22 cellular contexts compared by ENCODE assay signal in the genomic region with DNA sequence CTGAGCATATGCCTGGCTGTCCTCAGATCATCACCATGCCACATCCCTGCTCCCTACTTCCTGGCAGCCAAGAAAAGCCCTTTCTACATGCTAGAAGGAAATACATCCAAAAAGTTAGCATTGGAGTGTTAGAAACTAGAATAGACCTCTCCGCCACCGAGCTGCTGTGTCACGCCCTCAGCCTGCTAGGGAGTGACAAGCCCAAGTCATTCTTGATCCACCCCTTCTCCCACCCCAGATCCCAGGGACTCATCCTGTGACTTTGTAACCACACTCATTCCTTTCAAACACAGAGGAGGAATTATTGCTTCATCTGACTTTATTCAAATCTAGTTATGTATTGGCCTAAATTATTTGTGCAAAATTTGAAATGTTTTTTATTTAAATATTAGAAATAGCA. TPM values are rescaled to one million over a fixed set of nuclear protein-coding genes. Genes with fewer than 3 reads are reported as not detected.
A peak's percentile ranks its signal among the peaks of the same experiment; 100 is the strongest.
DNase-seq lines count a peak whose midpoint lies in the region; ATAC-seq, FAIRE-seq and TF ChIP-seq lines count a peak whose summit lies in the region.
"Had no signal": no experiment of that assay in that cellular context is flagged by ENCODE, and none has a peak within 500 bp of the region (broad histone marks: within the 10 kb centered on the region; RNA-seq: fewer than 3 reads in every experiment).

No MANE protein-coding gene starts in this region.

- H3K9ac ChIP-seq in IMR-90 (ENCODE audit: low read depth, low read length) (no peak overlapping the region), endothelial cell of umbilical vein (replicated peaks; ENCODE audit: extremely low read depth, insufficient read depth, low read length) (no peak overlapping the region)

- 0 out of 2 replicates have a peak, but pooled peaks cover 3% of the 10 kb centered on the region for H3K9me1 ChIP-seq in IMR-90 (ENCODE audit: insufficient read depth, low read length)
- no peaks in the 10 kb centered on the region for H3K9me1 ChIP-seq in endothelial cell of umbilical vein (replicated peaks; ENCODE audit: control insufficient read depth, extremely low read depth, insufficient read depth, low read length)

- H3K9me3 ChIP-seq in IMR-90 (ENCODE audit: control insufficient read depth, insufficient read depth, low read length) (peaks cover under 1% of the 10 kb centered on the region), endothelial cell of umbilical vein (replicated peaks; ENCODE audit: control insufficient read depth, insufficient read depth, low read length) (no peaks in the 10 kb centered on the region)
- no peaks in the 10 kb centered on the region for H3K9me3 ChIP-seq in naive thymus-derived CD4-positive, alpha-beta T cell (ENCODE audit: control insufficient read depth in 2 of 3, low read length in 3 of 3)

- no peak overlapping the region for H3K4me2 ChIP-seq in IMR-90 (ENCODE audit: low read depth, low read length)
- H3K4me2 ChIP-seq in endothelial cell of umbilical vein (ENCODE audit: insufficient read depth, low read length): no peak overlapping the region

- H3K14ac ChIP-seq in IMR-90 (replicated peaks; ENCODE audit: low read depth, low read length): no peak overlapping the region

- no peak for ATAC-seq in activated CD8-positive, alpha-beta T cell treated with anti-CD3 and anti-CD28 coated beads for 36 hours
- ATAC-seq in activated CD8-positive, alpha-beta T cell treated with anti-CD3 and anti-CD28 coated beads, Interleukin-2, amount 10 ng/mL, durations not matched to agents 7 days and 5 days: no peak
- ATAC-seq in IMR-90 (ENCODE audit: low read depth) (no peak), GM21515 (IDR thresholded peaks at IDR 0.05; ENCODE audit: unreplicated experiment) (no peak)
- ATAC-seq in naive thymus-derived CD4-positive, alpha-beta T cell: no peak

- in situ Hi-C loops in IMR-90 (cut with MboI; ENCODE audit: low sequenced_read_pairs): no loop called here

- no peak overlapping the region for H4K91ac ChIP-seq in IMR-90 (ENCODE audit: insufficient read depth, low read depth, low read length)

- H3K27ac Mint-ChIP-seq in activated CD8-positive, alpha-beta T cell treated with anti-CD3 and anti-CD28 coated beads for 36 hours: peak overlapping the region; percentile 2
- no peak overlapping the region for H3K27ac Mint-ChIP-seq in activated CD8-positive, alpha-beta T cell treated with anti-CD3 and anti-CD28 coated beads, Interleukin-2, amount 10 ng/mL, durations not matched to agents 7 days and 5 days
- H3K27ac Mint-ChIP-seq in naive thymus-derived CD4-positive, alpha-beta T cell: peak overlapping the region in 3 of 9 donors; percentile 18 to 34 (median 20)

- peak overlapping the region; percentile 25 for H2AK9ac ChIP-seq in IMR-90 (replicated peaks; ENCODE audit: low read depth, low read length, poor library complexity)

- H3K79me1 ChIP-seq in IMR-90 (ENCODE audit: low read depth in 1 of 2, low read length in 2 of 2): peaks cover 3 to 8% of the 10 kb centered on the region in 2 experiments; a peak in 2 of 4 replicates

- CTCF ChIA-PET in activated CD8-positive, alpha-beta T cell treated with anti-CD3 and anti-CD28 coated beads for 36 hours (lab: Charles Lee): no interaction called here
- CTCF ChIA-PET in activated CD8-positive, alpha-beta T cell treated with anti-CD3 and anti-CD28 coated beads, Interleukin-2, amount 10 ng/mL, durations not matched to agents 7 days and 5 days (lab: Charles Lee): no interaction called here
- CTCF ChIA-PET in IMR-90 (lab: Yijun Ruan, JAX): interaction anchor here (1.3 kb wide), 1 partner anchor 35 kb away, joined by 3 read pairs; no protein-coding TSS in a partner anchor
- CTCF ChIA-PET in endothelial cell of umbilical vein (lab: Charles Lee): interaction anchor here (1.2 to 1.8 kb wide), 2 partner anchors 14 to 43 kb away, joined by 3 to 4 read pairs; no protein-coding TSS in a partner anchor
- CTCF ChIA-PET in naive thymus-derived CD4-positive, alpha-beta T cell (lab: Charles Lee): no interaction called here

- H3K79me2 ChIP-seq in endothelial cell of umbilical vein (ENCODE audit: control insufficient read depth, insufficient read depth, low read length): peaks cover 1% of the 10 kb centered on the region

- H3K4me1 ChIP-seq in IMR-90 (ENCODE audit: control insufficient read depth, insufficient read depth, low read length) (no peaks in the 10 kb centered on the region), endothelial cell of umbilical vein (ENCODE audit: control insufficient read depth, extremely low read depth, insufficient read depth, low read length) (no peaks in the 10 kb centered on the region)
- no peaks in the 10 kb centered on the region for H3K4me1 ChIP-seq in naive thymus-derived CD4-positive, alpha-beta T cell (ENCODE audit: control insufficient read depth in 2 of 2, insufficient read depth in 2 of 2, low read length in 2 of 2)

- H4K5ac ChIP-seq in IMR-90 (ENCODE audit: low read depth, low read length): no peak overlapping the region

- no peak for TF ChIP-seq CTCF in activated CD8-positive, alpha-beta T cell treated with anti-CD3 and anti-CD28 coated beads for 36 hours (IDR thresholded peaks at IDR 0.05)
- no peak for TF ChIP-seq CTCF in IMR-90 (conservative IDR thresholded peaks at IDR 0.05; ENCODE audit: low read depth, low read length)
- TF ChIP-seq CTCF in endothelial cell of umbilical vein (IDR thresholded peaks at IDR 0.05; ENCODE audit: extremely low read depth in 1 of 2, insufficient read depth in 1 of 2, low read depth in 1 of 2, low read length in 2 of 2): no peak

- no peak overlapping the region for H3K4me3 Mint-ChIP-seq in activated CD8-positive, alpha-beta T cell treated with anti-CD3 and anti-CD28 coated beads for 36 hours
- H3K4me3 Mint-ChIP-seq in activated CD8-positive, alpha-beta T cell treated with anti-CD3 and anti-CD28 coated beads, Interleukin-2, amount 10 ng/mL, durations not matched to agents 7 days and 5 days: no peak overlapping the region
- H3K4me3 Mint-ChIP-seq in naive thymus-derived CD4-positive, alpha-beta T cell: no peak overlapping the region
- H3K4me3 Mint-ChIP-seq: CD14-positive monocyte had no signal

- H3K36me3 ChIP-seq in IMR-90 (ENCODE audit: control insufficient read depth, insufficient read depth, low read length) (peaks cover 9% of the 10 kb centered on the region; the same call in 1 of the 2 replicates), endothelial cell of umbilical vein (ENCODE audit: control insufficient read depth in 2 of 2, extremely low read depth in 1 of 2, insufficient read depth in 2 of 2, low read length in 2 of 2) (peaks cover 2 to 3% of the 10 kb centered on the region in 2 experiments)
- H3K36me3 ChIP-seq in naive thymus-derived CD4-positive, alpha-beta T cell (ENCODE audit: control insufficient read depth in 2 of 3, insufficient read depth in 3 of 3, low read length in 3 of 3): no peaks in the 10 kb centered on the region

- H2AK5ac ChIP-seq in IMR-90 (ENCODE audit: low read depth, low read length): no peak overlapping the region

- H2BK120ac ChIP-seq in IMR-90 (ENCODE audit: low read depth, low read length): no peak overlapping the region

- H4K8ac ChIP-seq in IMR-90 (ENCODE audit: low read depth in 2 of 2, low read length in 2 of 2): no peak overlapping the region

- intact Hi-C loops in activated CD8-positive, alpha-beta T cell treated with anti-CD3 and anti-CD28 coated beads for 36 hours (cut with micrococcal nuclease): no loop called here
- intact Hi-C loops in IMR-90 (cut with micrococcal nuclease) (no loop called here), endothelial cell of umbilical vein (cut with micrococcal nuclease) (no loop called here)
- intact Hi-C loops in naive thymus-derived CD4-positive, alpha-beta T cell (cut with micrococcal nuclease): no loop called here

- H3K56ac ChIP-seq in IMR-90 (ENCODE audit: extremely low read depth, insufficient read depth, low read length): no peak overlapping the region

- WGBS in IMR-90 (ENCODE audit: extremely low coverage in 2 of 2, insufficient read length in 1 of 2), 2 experiments: no CpG with 5 or more reads among the region's 3 CpGs

- no peak overlapping the region for H3K18ac ChIP-seq in IMR-90 (ENCODE audit: low read depth, low read length)

- H3K4ac ChIP-seq in IMR-90 (ENCODE audit: low read depth, low read length): no peak overlapping the region

- no peak overlapping the region for H2BK15ac ChIP-seq in IMR-90 (ENCODE audit: low read depth, low read length)

- H3K36me3 Mint-ChIP-seq in activated CD8-positive, alpha-beta T cell treated with anti-CD3 and anti-CD28 coated beads for 36 hours (ENCODE audit: low read depth): peaks cover 11% of the 10 kb centered on the region
- H3K36me3 Mint-ChIP-seq in activated CD8-positive, alpha-beta T cell treated with anti-CD3 and anti-CD28 coated beads, Interleukin-2, amount 10 ng/mL, durations not matched to agents 7 days and 5 days (ENCODE audit: low read depth): peaks cover 10% of the 10 kb centered on the region
- H3K36me3 Mint-ChIP-seq in naive thymus-derived CD4-positive, alpha-beta T cell: peaks cover 0 to 6% (median 4%) of the 10 kb centered on the region in 5 donors

- no peak for TF ChIP-seq RAD21 in IMR-90 (IDR thresholded peaks at IDR 0.05; ENCODE audit: low read length)

- H4K20me1 ChIP-seq in IMR-90 (ENCODE audit: insufficient read depth, low read length) (no peaks in the 10 kb centered on the region), endothelial cell of umbilical vein (replicated peaks; ENCODE audit: control insufficient read depth, extremely low read depth, insufficient read depth, low read length) (no peaks in the 10 kb centered on the region)

- dilution Hi-C loops in IMR-90 (cut with HindIII; ENCODE audit: low sequenced_read_pairs, unreplicated experiment) (no loop called here), endothelial cell of umbilical vein (cut with MboI; ENCODE audit: extremely low pct_ligation_motif_present, low sequenced_read_pairs) (no loop called here)

- H3K27ac ChIP-seq in IMR-90 (ENCODE audit: insufficient read depth, low read length) (no peak overlapping the region), endothelial cell of umbilical vein (ENCODE audit: insufficient read depth, low read depth, low read length) (no peak overlapping the region)
- no peak overlapping the region for H3K27ac ChIP-seq in naive thymus-derived CD4-positive, alpha-beta T cell (ENCODE audit: low read depth, low read length)
- H3K27ac ChIP-seq: 22Rv1, RWPE1 had no signal

- no peaks in the 10 kb centered on the region for H3K27me3 ChIP-seq in IMR-90 (ENCODE audit: control insufficient read depth, insufficient read depth, low read length)
- H3K27me3 ChIP-seq in endothelial cell of umbilical vein (ENCODE audit: control insufficient read depth in 2 of 2, insufficient read depth in 2 of 2, low read length in 2 of 2): no peaks in the 10 kb centered on the region
- no peaks in the 10 kb centered on the region for H3K27me3 ChIP-seq in naive thymus-derived CD4-positive, alpha-beta T cell (ENCODE audit: control insufficient read depth in 2 of 2, insufficient read depth in 2 of 2, low read length in 2 of 2)

- no peak overlapping the region for H2BK5ac ChIP-seq in IMR-90 (ENCODE audit: low read depth, low read length, poor library complexity, severe bottlenecking)

- FAIRE-seq in endothelial cell of umbilical vein (lab: Jason Lieb, UNC): no peak
- FAIRE-seq: GM19239 had no signal

- H3K4me3 ChIP-seq in IMR-90 (ENCODE audit: insufficient read depth, low read depth, low read length) (no peak overlapping the region), endothelial cell of umbilical vein (replicated peaks in 1 of 3; ENCODE audit: insufficient read depth in 1 of 3, low read depth in 1 of 3, low read length in 3 of 3) (no peak overlapping the region)
- no peak overlapping the region for H3K4me3 ChIP-seq in naive thymus-derived CD4-positive, alpha-beta T cell (ENCODE audit: low read length)

- H2AFZ ChIP-seq in IMR-90 (replicated peaks; ENCODE audit: low read length, poor library complexity) (no peak overlapping the region), endothelial cell of umbilical vein (ENCODE audit: low read depth, low read length) (no peak overlapping the region)

- BruUV-seq in IMR-90 (replicated peaks; lab: Mats Ljungman, UMichigan) (TSS peak; percentile 75), endothelial cell of umbilical vein (replicated peaks; lab: Mats Ljungman, UMichigan) (TSS peak; percentile 58)

- H2BK20ac ChIP-seq in IMR-90 (ENCODE audit: low read depth, low read length): no peak overlapping the region

- no peaks in the 10 kb centered on the region for H3K27me3 Mint-ChIP-seq in activated CD8-positive, alpha-beta T cell treated with anti-CD3 and anti-CD28 coated beads for 36 hours
- H3K27me3 Mint-ChIP-seq in activated CD8-positive, alpha-beta T cell treated with anti-CD3 and anti-CD28 coated beads, Interleukin-2, amount 10 ng/mL, durations not matched to agents 7 days and 5 days (ENCODE audit: low read depth): no peaks in the 10 kb centered on the region
- H3K27me3 Mint-ChIP-seq in naive thymus-derived CD4-positive, alpha-beta T cell: no peaks in the 10 kb centered on the region

- no peaks in the 10 kb centered on the region for H3K9me3 Mint-ChIP-seq in activated CD8-positive, alpha-beta T cell treated with anti-CD3 and anti-CD28 coated beads for 36 hours
- no peaks in the 10 kb centered on the region for H3K9me3 Mint-ChIP-seq in activated CD8-positive, alpha-beta T cell treated with anti-CD3 and anti-CD28 coated beads, Interleukin-2, amount 10 ng/mL, durations not matched to agents 7 days and 5 days (ENCODE audit: insufficient read depth)
- peaks cover 0 to under 1% (median 0%) of the 10 kb centered on the region in 11 donors for H3K9me3 Mint-ChIP-seq in naive thymus-derived CD4-positive, alpha-beta T cell

- POLR2A ChIA-PET in activated CD8-positive, alpha-beta T cell treated with anti-CD3 and anti-CD28 coated beads for 36 hours (lab: Charles Lee): no interaction called here
- POLR2A ChIA-PET in activated CD8-positive, alpha-beta T cell treated with anti-CD3 and anti-CD28 coated beads, Interleukin-2, amount 10 ng/mL, durations not matched to agents 7 days and 5 days (lab: Charles Lee): no interaction called here
- POLR2A ChIA-PET in IMR-90 (lab: Charles Lee; ENCODE audit: unreplicated experiment) (no interaction called here), endothelial cell of umbilical vein (lab: Charles Lee) (no interaction called here)
- POLR2A ChIA-PET in naive thymus-derived CD4-positive, alpha-beta T cell (lab: Charles Lee): no interaction called here

- peaks cover 5% of the 10 kb centered on the region for H3K4me1 Mint-ChIP-seq in activated CD8-positive, alpha-beta T cell treated with anti-CD3 and anti-CD28 coated beads for 36 hours (ENCODE audit: low read depth)
- no peaks in the 10 kb centered on the region for H3K4me1 Mint-ChIP-seq in activated CD8-positive, alpha-beta T cell treated with anti-CD3 and anti-CD28 coated beads, Interleukin-2, amount 10 ng/mL, durations not matched to agents 7 days and 5 days (ENCODE audit: low read depth)
- H3K4me1 Mint-ChIP-seq in naive thymus-derived CD4-positive, alpha-beta T cell: peaks cover 0 to 6% (median 0%) of the 10 kb centered on the region in 7 donors
- H3K4me1 Mint-ChIP-seq: CD14-positive monocyte had no signal

- no peak overlapping the region for H3K23ac ChIP-seq in IMR-90 (ENCODE audit: low read depth, low read length)

- DNase-seq in activated CD8-positive, alpha-beta T cell treated with anti-CD3 and anti-CD28 coated beads for 36 hours: no peak
- DNase-seq in activated CD8-positive, alpha-beta T cell treated with anti-CD3 and anti-CD28 coated beads, Interleukin-2, amount 10 ng/mL, durations not matched to agents 7 days and 5 days: no peak
- no peak for DNase-seq in IMR-90
- no peak for DNase-seq in endothelial cell of umbilical vein (ENCODE audit: low read depth, low spot score)
- DNase-seq in putamen (ENCODE audit: low spot score): peak; percentile 4
- DNase-seq in NCI-H2107 (lab: John Stamatoyannopoulos, UW): no peak
- DNase-seq in naive thymus-derived CD4-positive, alpha-beta T cell: no peak
- DNase-seq: COR-L47, DMS153, GF-D8, GOT3, KBM-7, NCI-H1105 treated with DMSO at 0.1 percent for 48 hours, NCI-H1694, NCI-H226, NCI-H524, NCI-H82 had no signal

- TF ChIP-seq POLR2A in IMR-90 (IDR thresholded peaks at IDR 0.05; ENCODE audit: low read depth, low read length) (no peak), endothelial cell of umbilical vein (IDR thresholded peaks at IDR 0.05; ENCODE audit: low read depth, low read length) (no peak)

RNA-seq across cellular contexts. Expression of gene POLR1D, which starts 45.3 kb away (rescaled TPM):
- total RNA-seq in activated CD8-positive, alpha-beta T cell treated with anti-CD3 and anti-CD28 coated beads for 36 hours: 100 to 1,000 TPM; 191 to 198 TPM
- 100 to 1,000 TPM; 140 to 142 TPM for total RNA-seq in activated CD8-positive, alpha-beta T cell treated with anti-CD3 and anti-CD28 coated beads, Interleukin-2, amount 10 ng/mL, durations not matched to agents 7 days and 5 days
- total RNA-seq in IMR-90 (2012; rRNA removed) (65.4 and 73.9 TPM in 2 replicates), endothelial cell of umbilical vein (104 and 111 TPM in 2 replicates)
- polyA plus RNA-seq in IMR-90 (2012; rRNA removed) (93.0 and 110 TPM in 2 replicates), endothelial cell of umbilical vein (78.1 and 90.7 TPM in 2 replicates)
- 51.6 and 70.3 TPM in 2 replicates for polyA plus RNA-seq in IMR-90 (2012; cell fraction: cytosol; rRNA removed)
- polyA plus RNA-seq in IMR-90 (2012; cell fraction: nucleus; rRNA removed; ENCODE audit: low replicate concordance): 30.3 and 82.4 TPM in 2 replicates
- 121 and 122 TPM in 2 replicates for polyA plus RNA-seq in endothelial cell of umbilical vein (2011; cell fraction: cytosol; rRNA removed)
- polyA plus RNA-seq in endothelial cell of umbilical vein (2011; cell fraction: nucleus; rRNA removed): 79.7 and 90.2 TPM in 2 replicates
- 139 and 175 TPM in 2 replicates for polyA plus RNA-seq in endothelial cell of umbilical vein (2012)
- polyA minus RNA-seq in endothelial cell of umbilical vein: 33.9 and 38.6 TPM in 2 replicates
- 30.8 TPM for polyA minus RNA-seq in endothelial cell of umbilical vein (2011; cell fraction: cytosol; rRNA and poly(A)+ RNA removed)
- polyA minus RNA-seq in endothelial cell of umbilical vein (2011; cell fraction: nucleus; rRNA and poly(A)+ RNA removed): 26.5 and 28.6 TPM in 2 replicates
- total RNA-seq in naive thymus-derived CD4-positive, alpha-beta T cell: 100 to 1,000 TPM; 111 to 176 (median 133) TPM
- polyA plus RNA-seq in naive thymus-derived CD4-positive, alpha-beta T cell: 100 to 1,000 TPM; 136 to 137 TPM

RNA-seq across cellular contexts. Expression of gene LNX2, which starts 46.6 kb away (rescaled TPM):
- 1 to 10 TPM; 4.5 to 4.6 TPM for total RNA-seq in activated CD8-positive, alpha-beta T cell treated with anti-CD3 and anti-CD28 coated beads for 36 hours
- total RNA-seq in activated CD8-positive, alpha-beta T cell treated with anti-CD3 and anti-CD28 coated beads, Interleukin-2, amount 10 ng/mL, durations not matched to agents 7 days and 5 days: 1 to 10 TPM; 7.1 to 7.6 TPM
- total RNA-seq in IMR-90 (2012; rRNA removed) (7.2 and 7.8 TPM in 2 replicates), endothelial cell of umbilical vein (9.1 and 9.9 TPM in 2 replicates)
- polyA plus RNA-seq in IMR-90 (2012; rRNA removed) (2.6 and 3.1 TPM in 2 replicates), endothelial cell of umbilical vein (5.9 and 7.0 TPM in 2 replicates)
- polyA plus RNA-seq in IMR-90 (2012; cell fraction: cytosol; rRNA removed): 1.2 and 1.4 TPM in 2 replicates
- polyA plus RNA-seq in IMR-90 (2012; cell fraction: nucleus; rRNA removed; ENCODE audit: low replicate concordance): 0.75 and 3.3 TPM in 2 replicates
- 6.4 and 6.8 TPM in 2 replicates for polyA plus RNA-seq in endothelial cell of umbilical vein (2011; cell fraction: cytosol; rRNA removed)
- 7.8 and 9.0 TPM in 2 replicates for polyA plus RNA-seq in endothelial cell of umbilical vein (2011; cell fraction: nucleus; rRNA removed)
- polyA plus RNA-seq in endothelial cell of umbilical vein (2012): 7.7 and 9.7 TPM in 2 replicates
- 19.0 and 19.5 TPM in 2 replicates for polyA minus RNA-seq in endothelial cell of umbilical vein
- polyA minus RNA-seq in endothelial cell of umbilical vein (2011; cell fraction: cytosol; rRNA and poly(A)+ RNA removed): 7.3 TPM
- 15.2 and 18.2 TPM in 2 replicates for polyA minus RNA-seq in endothelial cell of umbilical vein (2011; cell fraction: nucleus; rRNA and poly(A)+ RNA removed)
- 10 to 100 TPM in 2 of 5 experiments, 1 to 10 TPM in 3; 3.2 to 10.7 (median 7.1) TPM for total RNA-seq in naive thymus-derived CD4-positive, alpha-beta T cell
- 1 to 10 TPM; 3.2 to 4.2 TPM for polyA plus RNA-seq in naive thymus-derived CD4-positive, alpha-beta T cell

Comparison
In these comparisons a context has a peak if more than half of its experiments do, and no peak if none do; other contexts are left out.
1. CTCF ChIA-PET loops: an anchor here in IMR-90 (1.3 kb wide) and endothelial cell of umbilical vein (1.2 to 1.8 kb wide); none called in activated CD8-positive, alpha-beta T cell treated with anti-CD3 and anti-CD28 coated beads for 36 hours, activated CD8-positive, alpha-beta T cell treated with anti-CD3 and anti-CD28 coated beads, Interleukin-2, amount 10 ng/mL, durations not matched to agents 7 days and 5 days and naive thymus-derived CD4-positive, alpha-beta T cell.